In genomic region chr5:122723606-122724352, GRCh38 we compare ENCODE assay signal across 1 cellular context.
TF ChIP-seq lines count a peak whose summit lies in the region.

No MANE protein-coding gene starts in this region.

TF ChIP-seq in IMR-90, 13 proteins besides CTCF, POLR2A, EP300 and RAD21 (continued from another document):
- TF ChIP-seq, protein P1, sequence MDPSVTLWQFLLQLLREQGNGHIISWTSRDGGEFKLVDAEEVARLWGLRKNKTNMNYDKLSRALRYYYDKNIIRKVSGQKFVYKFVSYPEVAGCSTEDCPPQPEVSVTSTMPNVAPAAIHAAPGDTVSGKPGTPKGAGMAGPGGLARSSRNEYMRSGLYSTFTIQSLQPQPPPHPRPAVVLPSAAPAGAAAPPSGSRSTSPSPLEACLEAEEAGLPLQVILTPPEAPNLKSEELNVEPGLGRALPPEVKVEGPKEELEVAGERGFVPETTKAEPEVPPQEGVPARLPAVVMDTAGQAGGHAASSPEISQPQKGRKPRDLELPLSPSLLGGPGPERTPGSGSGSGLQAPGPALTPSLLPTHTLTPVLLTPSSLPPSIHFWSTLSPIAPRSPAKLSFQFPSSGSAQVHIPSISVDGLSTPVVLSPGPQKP (IDR thresholded peaks at IDR 0.05; ENCODE audit: borderline replicate concordance, low read depth, low read length), result no peak
- TF ChIP-seq CHD1 (IDR thresholded peaks at IDR 0.05; ENCODE audit: low read depth, low read length), result no peak
- TF ChIP-seq RCOR1 (IDR thresholded peaks at IDR 0.05; ENCODE audit: insufficient replicate concordance, low read length), result no peak
- no peak for TF ChIP-seq SMC3 (IDR thresholded peaks at IDR 0.05; ENCODE audit: low read depth, low read length)
- no peak for TF ChIP-seq FOS (IDR thresholded peaks at IDR 0.05; ENCODE audit: low read depth, low read length)
- TF ChIP-seq CEBPB (IDR thresholded peaks at IDR 0.05; ENCODE audit: low read depth, low read length), result no peak
- no peak for TF ChIP-seq NFE2L2 (IDR thresholded peaks at IDR 0.05; ENCODE audit: low read depth, low read length)
- TF ChIP-seq RFX5 (IDR thresholded peaks at IDR 0.05; ENCODE audit: low read depth, low read length), result no peak
- no peak for TF ChIP-seq MAFK (IDR thresholded peaks at IDR 0.05; ENCODE audit: low read depth, low read length)
- TF ChIP-seq MXI1 (IDR thresholded peaks at IDR 0.05; ENCODE audit: borderline replicate concordance, low read depth, low read length), result no peak
